In the genomic region with DNA sequence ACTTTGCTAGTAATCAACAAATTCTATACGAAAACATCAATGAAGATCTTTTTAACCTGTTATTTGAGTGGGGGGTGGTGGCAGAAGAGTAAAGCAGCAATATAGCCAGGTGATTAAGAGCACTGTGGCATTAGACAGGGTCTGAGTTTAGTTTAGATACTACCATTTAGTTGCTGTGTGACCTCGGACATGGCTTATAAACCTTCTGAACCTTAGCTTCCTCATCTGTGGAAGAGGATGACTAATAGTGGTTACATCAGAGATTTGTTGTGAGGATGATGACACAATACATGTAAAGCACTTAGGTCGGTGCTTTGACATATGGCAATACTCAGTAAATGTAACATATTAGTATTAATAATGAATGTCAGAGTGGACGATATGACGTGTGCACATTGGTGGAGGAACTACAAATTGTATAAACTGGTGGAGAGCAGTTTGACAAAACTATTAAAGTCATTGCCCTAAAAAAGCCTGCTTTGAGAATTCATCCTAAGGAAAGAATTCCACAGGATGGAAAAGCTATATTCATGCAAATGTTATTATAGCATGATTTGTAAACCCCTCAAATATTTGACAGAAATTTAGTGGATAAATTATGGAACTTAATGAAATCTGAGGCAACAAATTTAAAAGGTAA, we compare ENCODE assay signal across 11 cellular contexts. TPM values are rescaled to one million over a fixed set of nuclear protein-coding genes. Genes with fewer than 3 reads are reported as not detected.
DNase-seq lines count a peak whose midpoint lies in the region; ATAC-seq and TF ChIP-seq lines count a peak whose summit lies in the region.
"Had no signal": no experiment of that assay in that cellular context is flagged by ENCODE, and none has a peak within 500 bp of the region (broad histone marks: within the 10 kb centered on the region; RNA-seq: fewer than 3 reads in every experiment).

No MANE protein-coding gene starts in this region.

- no peaks in the 10 kb centered on the region for H3K79me2 ChIP-seq in PC-3 (ENCODE audit: low read length)
- no peaks in the 10 kb centered on the region for H3K79me2 ChIP-seq in SK-N-SH (ENCODE audit: insufficient read depth)
- no peaks in the 10 kb centered on the region for H3K79me2 ChIP-seq in GM23338 (replicated peaks; ENCODE audit: insufficient read depth)

- H3K9me3 ChIP-seq in PC-3 (ENCODE audit: low read length) = no peaks in the 10 kb centered on the region
- no peaks in the 10 kb centered on the region for H3K9me3 ChIP-seq in SK-N-SH
- H3K9me3 ChIP-seq: Peyer's patch had no signal

- H4K20me1 ChIP-seq in PC-3 (ENCODE audit: low read length) (no peaks in the 10 kb centered on the region), SK-N-SH (ENCODE audit: insufficient read depth) (no peaks in the 10 kb centered on the region), GM23338 (replicated peaks; ENCODE audit: insufficient read depth) (no peaks in the 10 kb centered on the region)

- H2AFZ ChIP-seq in PC-3 (ENCODE audit: low read length) (no peak overlapping the region), SK-N-SH (ENCODE audit: low read depth) (no peak overlapping the region), GM23338 (no peak overlapping the region)

- H3F3A ChIP-seq in PC-3 (ENCODE audit: low read length, unreplicated experiment) (no peaks in the 10 kb centered on the region), SK-N-SH (replicated peaks; ENCODE audit: insufficient read depth) (no peaks in the 10 kb centered on the region), GM23338 (replicated peaks; ENCODE audit: low read depth) (no peaks in the 10 kb centered on the region)

- H3K9me2 ChIP-seq in PC-3 (replicated peaks; ENCODE audit: low read length) (no peaks in the 10 kb centered on the region), SK-N-SH (no peaks in the 10 kb centered on the region), GM23338 (ENCODE audit: insufficient read depth) (no peaks in the 10 kb centered on the region)

- CTCF ChIA-PET in PC-3 (lab: Charles Lee) = no interaction called here
- CTCF ChIA-PET in SK-N-SH (lab: Yijun Ruan, JAX) = interaction anchor here (1.2 kb wide), 1 partner anchor 16 kb away, joined by 3 read pairs; no protein-coding TSS in a partner anchor
- CTCF ChIA-PET in activated CD4-positive, alpha-beta T cell treated with anti-CD3 and anti-CD28 coated beads, Interleukin-2, amount 10 ng/mL, durations not matched to agents 7 days and 5 days (lab: Charles Lee) = interaction anchor here (1.3 to 1.6 kb wide), 2 partner anchors 9 to 29 kb away, joined by 3 to 6 read pairs; no protein-coding TSS in a partner anchor

- no peaks in the 10 kb centered on the region for H3K9me3 Mint-ChIP-seq in activated CD4-positive, alpha-beta T cell treated with anti-CD3 and anti-CD28 coated beads, Interleukin-2, amount 10 ng/mL, durations not matched to agents 7 days and 5 days
- H3K9me3 Mint-ChIP-seq in GM23338 = no peaks in the 10 kb centered on the region
- H3K9me3 Mint-ChIP-seq: neural crest cell had no signal

- 73% methylated on average over 5 of the region's 5 CpGs for WGBS in SK-N-SH (ENCODE audit: low lambda C conversion rate)

- peak; percentile 13 for DNase-seq in PC-3
- peak; percentile 35 for DNase-seq in kidney tubule cell (ENCODE audit: low spot score)
- no peak for DNase-seq in SK-N-SH
- DNase-seq in NCI-H526 treated with DMSO at 0.1 percent for 48 hours (lab: John Stamatoyannopoulos, UW) = no peak
- no peak for DNase-seq in activated CD4-positive, alpha-beta T cell treated with anti-CD3 and anti-CD28 coated beads, Interleukin-2, amount 10 ng/mL, durations not matched to agents 7 days and 5 days
- no peak for DNase-seq in GM23338 (ENCODE audit: low spot score)
- DNase-seq: activated effector memory CD4-positive, alpha-beta T cell treated with anti-CD3 and anti-CD28 coated beads, Interleukin-2, amount 50 U/mL, for 16 hours; Peyer's patch had no signal

- H3K27ac Mint-ChIP-seq in activated CD4-positive, alpha-beta T cell treated with anti-CD3 and anti-CD28 coated beads, Interleukin-2, amount 10 ng/mL, durations not matched to agents 7 days and 5 days = no peak overlapping the region
- no peak overlapping the region for H3K27ac Mint-ChIP-seq in GM23338

- POLR2A ChIA-PET in PC-3 (lab: Charles Lee; ENCODE audit: unreplicated experiment) (no interaction called here), SK-N-SH (lab: Yijun Ruan, JAX) (no interaction called here)
- POLR2A ChIA-PET in activated CD4-positive, alpha-beta T cell treated with anti-CD3 and anti-CD28 coated beads, Interleukin-2, amount 10 ng/mL, durations not matched to agents 7 days and 5 days (lab: Charles Lee) = interaction anchor here (0.6 kb wide), 1 partner anchor 720 kb away, joined by 3 read pairs; no protein-coding TSS in a partner anchor

- H3K36me3 ChIP-seq in PC-3 (ENCODE audit: low read depth, low read length) = no peaks in the 10 kb centered on the region
- no peaks in the 10 kb centered on the region for H3K36me3 ChIP-seq in SK-N-SH (replicated peaks in 1 of 2; ENCODE audit: control insufficient read depth in 1 of 2, insufficient read depth in 2 of 2, low read length in 1 of 2)
- H3K36me3 ChIP-seq in GM23338 (ENCODE audit: insufficient read depth) = no peaks in the 10 kb centered on the region
- H3K36me3 ChIP-seq: Peyer's patch had no signal

- H3K4me2 ChIP-seq in PC-3 (ENCODE audit: low read length) (no peak overlapping the region), SK-N-SH (no peak overlapping the region), GM23338 (no peak overlapping the region)

- H3K9ac ChIP-seq in PC-3 (ENCODE audit: low read length) (no peak overlapping the region), SK-N-SH (no peak overlapping the region)

- H3K27me3 ChIP-seq in PC-3 (ENCODE audit: low read length) (no peaks in the 10 kb centered on the region), SK-N-SH (ENCODE audit: insufficient read depth) (no peaks in the 10 kb centered on the region), GM23338 (ENCODE audit: insufficient read depth) (no peaks in the 10 kb centered on the region)
- H3K27me3 ChIP-seq: Peyer's patch had no signal

- ATAC-seq in GM18508 (IDR thresholded peaks at IDR 0.05; ENCODE audit: insufficient read depth, unreplicated experiment) (peak; percentile 48), HG02852 (IDR thresholded peaks at IDR 0.05; ENCODE audit: unreplicated experiment) (peak; percentile 60), PC-3 (no peak), GM23338 (no peak)

- no peaks in the 10 kb centered on the region for H3K4me1 ChIP-seq in PC-3 (ENCODE audit: insufficient read depth, low read length)
- no peaks in the 10 kb centered on the region for H3K4me1 ChIP-seq in SK-N-SH (ENCODE audit: control insufficient read depth in 1 of 2, insufficient read depth in 2 of 2, low read depth in 1 of 2, low read length in 1 of 2)
- H3K4me1 ChIP-seq in GM23338 (ENCODE audit: insufficient read depth) = no peaks in the 10 kb centered on the region
- H3K4me1 ChIP-seq: Peyer's patch had no signal

- no peak overlapping the region for H3K4me3 Mint-ChIP-seq in activated CD4-positive, alpha-beta T cell treated with anti-CD3 and anti-CD28 coated beads, Interleukin-2, amount 10 ng/mL, durations not matched to agents 7 days and 5 days
- H3K4me3 Mint-ChIP-seq in GM23338 = no peak overlapping the region
- H3K4me3 Mint-ChIP-seq: neural crest cell had no signal

- TF ChIP-seq CTCF in PC-3 (conservative IDR thresholded peaks at IDR 0.05; ENCODE audit: low read depth, low read length) = no peak
- TF ChIP-seq CTCF in SK-N-SH (IDR thresholded peaks at IDR 0.05) = no peak
- TF ChIP-seq CTCF in GM23338 (conservative IDR thresholded peaks at IDR 0.05; ENCODE audit: low read depth in 2 of 2) = no peak

- no TSS peak for BruUV-seq in PC-3 (replicated peaks; lab: Mats Ljungman, UMichigan)

- H3K27ac ChIP-seq in PC-3 (ENCODE audit: low read length) (no peak overlapping the region), SK-N-SH (ENCODE audit: low read depth in 2 of 2, low read length in 1 of 2) (no peak overlapping the region), GM23338 (ENCODE audit: low read depth) (no peak overlapping the region)
- H3K27ac ChIP-seq: Peyer's patch had no signal

- H3K27me3 Mint-ChIP-seq in activated CD4-positive, alpha-beta T cell treated with anti-CD3 and anti-CD28 coated beads, Interleukin-2, amount 10 ng/mL, durations not matched to agents 7 days and 5 days = no peaks in the 10 kb centered on the region
- no peaks in the 10 kb centered on the region for H3K27me3 Mint-ChIP-seq in GM23338 (ENCODE audit: insufficient read depth, low read depth, poor library complexity)

- intact Hi-C loops in PC-3 (cut with micrococcal nuclease) = no loop called here

- TF ChIP-seq RAD21 in SK-N-SH (IDR thresholded peaks at IDR 0.05; ENCODE audit: low read length) = no peak

- H3K4me1 Mint-ChIP-seq in activated CD4-positive, alpha-beta T cell treated with anti-CD3 and anti-CD28 coated beads, Interleukin-2, amount 10 ng/mL, durations not matched to agents 7 days and 5 days = peaks cover 34% of the 10 kb centered on the region
- no peaks in the 10 kb centered on the region for H3K4me1 Mint-ChIP-seq in GM23338

- H3K4me3 ChIP-seq in PC-3 (ENCODE audit: low read length) (no peak overlapping the region), SK-N-SH (ENCODE audit: low read depth in 2 of 2, low read length in 1 of 2) (no peak overlapping the region), GM23338 (no peak overlapping the region)
- H3K4me3 ChIP-seq: Peyer's patch had no signal

- no peak for TF ChIP-seq EP300 in SK-N-SH (IDR thresholded peaks at IDR 0.05; ENCODE audit: borderline replicate concordance in 1 of 2, low read depth in 1 of 2, low read length in 1 of 2)

- peaks cover 4% of the 10 kb centered on the region for H3K36me3 Mint-ChIP-seq in activated CD4-positive, alpha-beta T cell treated with anti-CD3 and anti-CD28 coated beads, Interleukin-2, amount 10 ng/mL, durations not matched to agents 7 days and 5 days (ENCODE audit: low read depth)
- H3K36me3 Mint-ChIP-seq in GM23338 (ENCODE audit: low read depth) = no peaks in the 10 kb centered on the region

RNA-seq across cellular contexts. Expression of a gene that starts 24.3 kb away (rescaled TPM):
- 0.04 and 0.12 TPM in 2 replicates for total RNA-seq in PC-3 (2014; rRNA removed)
- polyA plus RNA-seq in SK-N-SH (2012; rRNA removed) (0.54 and 0.77 TPM in 2 replicates), GM23338 (2016; fragmentation: Nextera tagmentation; extraction: Ambion mirVana) (0.21 and 0.33 TPM in 2 replicates)
- polyA plus RNA-seq in SK-N-SH (2012; cell fraction: cytosol; rRNA removed) = 0.89 and 1.1 TPM in 2 replicates
- 0.94 and 0.97 TPM in 2 replicates for polyA plus RNA-seq in SK-N-SH (2012; cell fraction: nucleus; rRNA removed)
- total RNA-seq in activated CD4-positive, alpha-beta T cell treated with anti-CD3 and anti-CD28 coated beads, Interleukin-2, amount 10 ng/mL, durations not matched to agents 7 days and 5 days = under 1 TPM; 0.57 to 0.75 TPM
- total RNA-seq in GM23338 (2014; rRNA removed; shearing (Covaris generic)) = 0.12 TPM in 1 of 2 replicates, not detected in the other
- total RNA-seq: Peyer's patch had no signal

RNA-seq across cellular contexts. Expression of a gene that starts 48.7 kb away (rescaled TPM):
- 119 and 124 TPM in 2 replicates for total RNA-seq in PC-3 (2014; rRNA removed)
- polyA plus RNA-seq in SK-N-SH (2012; rRNA removed) (15.5 and 18.4 TPM in 2 replicates), GM23338 (2016; fragmentation: Nextera tagmentation; extraction: Ambion mirVana) (2.0 and 2.3 TPM in 2 replicates)
- polyA plus RNA-seq in SK-N-SH (2012; cell fraction: cytosol; rRNA removed) = 23.0 and 28.1 TPM in 2 replicates
- polyA plus RNA-seq in SK-N-SH (2012; cell fraction: nucleus; rRNA removed) = 17.9 and 31.5 TPM in 2 replicates
- 10 to 100 TPM; 29.5 to 30.3 TPM for total RNA-seq in activated CD4-positive, alpha-beta T cell treated with anti-CD3 and anti-CD28 coated beads, Interleukin-2, amount 10 ng/mL, durations not matched to agents 7 days and 5 days
- total RNA-seq in GM23338 (2014; rRNA removed; shearing (Covaris generic)) = 9.7 and 10.7 TPM in 2 replicates

RNA-seq across cellular contexts. Expression of a gene that starts 53.4 kb away (rescaled TPM):
- 86.4 and 86.6 TPM in 2 replicates for total RNA-seq in PC-3 (2014; rRNA removed)
- polyA plus RNA-seq in SK-N-SH (2012; rRNA removed) (26.9 and 36.5 TPM in 2 replicates), GM23338 (2016; fragmentation: Nextera tagmentation; extraction: Ambion mirVana) (5.2 and 6.0 TPM in 2 replicates)
- 37.1 and 46.6 TPM in 2 replicates for polyA plus RNA-seq in SK-N-SH (2012; cell fraction: cytosol; rRNA removed)
- polyA plus RNA-seq in SK-N-SH (2012; cell fraction: nucleus; rRNA removed) = 33.7 and 52.1 TPM in 2 replicates
- 10 to 100 TPM; 58.9 to 68.8 TPM for total RNA-seq in activated CD4-positive, alpha-beta T cell treated with anti-CD3 and anti-CD28 coated beads, Interleukin-2, amount 10 ng/mL, durations not matched to agents 7 days and 5 days
- 1.1 and 2.5 TPM in 2 replicates for total RNA-seq in GM23338 (2014; rRNA removed; shearing (Covaris generic))

Comparison
In these comparisons a context has a peak if more than half of its experiments do, and no peak if none do; other contexts are left out.
1. ATAC-seq: peak in GM18508 (single experiment) and HG02852 (single experiment); none in PC-3 (single experiment) and GM23338 (single experiment).
2. DNase-seq: peak in PC-3 (single experiment) and kidney tubule cell (single experiment); none in SK-N-SH (single experiment), NCI-H526 treated with DMSO at 0.1 percent for 48 hours (single experiment), activated CD4-positive, alpha-beta T cell treated with anti-CD3 and anti-CD28 coated beads, Interleukin-2, amount 10 ng/mL, durations not matched to agents 7 days and 5 days (single experiment) and GM23338 (single experiment).
3. RNA of a gene that starts 53.4 kb away (total RNA-seq): 86.4 to 86.6 TPM in PC-3 and 58.9 to 68.8 TPM in activated CD4-positive, alpha-beta T cell treated with anti-CD3 and anti-CD28 coated beads, Interleukin-2, amount 10 ng/mL, durations not matched to agents 7 days and 5 days; 1.1 to 2.5 TPM in GM23338; every median in the first group is over 10 times any median in the second.